Comparison of ENCODE assay signal across 10 cellular contexts in genomic region chr18:58208207-58208944, GRCh38.
DNase-seq lines count a peak whose midpoint lies in the region; ATAC-seq and TF ChIP-seq lines count a peak whose summit lies in the region.
"Had no signal": no experiment of that assay in that cellular context is flagged by ENCODE, and none has a peak within 500 bp of the region (broad histone marks: within the 10 kb centered on the region; RNA-seq: fewer than 3 reads in every experiment).

No MANE protein-coding gene starts in this region.

- no peak overlapping the region for H2AFZ ChIP-seq in fibroblast of lung (ENCODE audit: low read length)
- H2AFZ ChIP-seq in osteoblast (ENCODE audit: low read length), result peak overlapping the region; percentile 6

- H3K36me3 ChIP-seq in BLaER1, result no peaks in the 10 kb centered on the region
- H3K36me3 ChIP-seq in fibroblast of lung (ENCODE audit: control insufficient read depth, insufficient read depth, low read length), result no peaks in the 10 kb centered on the region
- no peaks in the 10 kb centered on the region for H3K36me3 ChIP-seq in osteoblast (ENCODE audit: insufficient read depth, low read length)
- no peaks in the 10 kb centered on the region for H3K36me3 ChIP-seq in MG63
- H3K36me3 ChIP-seq: ascending aorta had no signal

- no peaks in the 10 kb centered on the region for H3K79me2 ChIP-seq in fibroblast of lung (ENCODE audit: control insufficient read depth, insufficient read depth, low read length)
- H3K79me2 ChIP-seq in osteoblast (ENCODE audit: insufficient read depth, low read length), result no peaks in the 10 kb centered on the region

- no peaks in the 10 kb centered on the region for H3K27me3 ChIP-seq in BLaER1
- no peaks in the 10 kb centered on the region for H3K27me3 ChIP-seq in fibroblast of lung (ENCODE audit: control insufficient read depth, insufficient read depth, low read length)
- H3K27me3 ChIP-seq in osteoblast (ENCODE audit: insufficient read depth, low read length), result no peaks in the 10 kb centered on the region
- H3K27me3 ChIP-seq in MG63, result no peaks in the 10 kb centered on the region
- H3K27me3 ChIP-seq: ascending aorta had no signal

- H3K4me2 ChIP-seq in BLaER1 (peak overlapping the region; percentile 59), fibroblast of lung (ENCODE audit: extremely low read depth, insufficient read depth, low read length) (no peak overlapping the region), osteoblast (ENCODE audit: insufficient read depth, low read length) (peak overlapping the region; percentile 6)

- H3K9me3 ChIP-seq in BLaER1 (no peaks in the 10 kb centered on the region), fibroblast of lung (ENCODE audit: control insufficient read depth, insufficient read depth, low read depth, low read length) (no peaks in the 10 kb centered on the region), osteoblast (ENCODE audit: low read depth, low read length) (no peaks in the 10 kb centered on the region), MG63 (no peaks in the 10 kb centered on the region)
- H3K9me3 ChIP-seq: ascending aorta had no signal

- TF ChIP-seq CTCF in fibroblast of lung (conservative IDR thresholded peaks at IDR 0.05 in 1 of 2, IDR thresholded peaks at IDR 0.05 in 1 of 2; ENCODE audit: low read depth in 1 of 2, low read length in 2 of 2) (no peak), osteoblast (IDR thresholded peaks at IDR 0.05; ENCODE audit: extremely low read depth, low read depth, low read length) (no peak)

- H3K4me1 ChIP-seq in BLaER1 (peaks cover 21% of the 10 kb centered on the region), fibroblast of lung (ENCODE audit: control insufficient read depth, extremely low read depth, insufficient read depth, low read length) (peaks cover 16% of the 10 kb centered on the region), osteoblast (ENCODE audit: insufficient read depth, low read length) (peaks cover 42% of the 10 kb centered on the region)
- H3K4me1 ChIP-seq: ascending aorta had no signal

- H3K4me3 ChIP-seq in BLaER1, result no peak overlapping the region
- H3K4me3 ChIP-seq in fibroblast of lung (replicated peaks in 1 of 4; ENCODE audit: control extremely low read depth in 1 of 4, insufficient read depth in 1 of 4, low read depth in 3 of 4, low read length in 4 of 4), result no peak overlapping the region
- H3K4me3 ChIP-seq in osteoblast (ENCODE audit: insufficient read depth, low read length), result no peak overlapping the region
- no peak overlapping the region for H3K4me3 ChIP-seq in MG63
- H3K4me3 ChIP-seq: ascending aorta had no signal

- DNase-seq in LHCN-M2 (ENCODE audit: low read depth) (peak; percentile 59), fibroblast of lung (ENCODE audit: low read depth in 2 of 2) (peak; percentile 45 to 67), osteoblast (ENCODE audit: insufficient read length, low spot score, missing footprints) (no peak), putamen (ENCODE audit: low spot score) (no peak), germinal center (ENCODE audit: low spot score) (no peak), MG63 (no peak)
- DNase-seq: COR-L47 had no signal

- ATAC-seq in HG02763 (IDR thresholded peaks at IDR 0.05; ENCODE audit: unreplicated experiment), result no peak

- H3K9ac ChIP-seq in BLaER1, result no peak overlapping the region
- no peak overlapping the region for H3K9ac ChIP-seq in fibroblast of lung (ENCODE audit: insufficient read depth, low read length)

- no peaks in the 10 kb centered on the region; the same call in 1 of the 2 replicates for H4K20me1 ChIP-seq in BLaER1
- H4K20me1 ChIP-seq in fibroblast of lung (ENCODE audit: control insufficient read depth, extremely low read depth, insufficient read depth, low read length), result no peaks in the 10 kb centered on the region
- H4K20me1 ChIP-seq in osteoblast (ENCODE audit: insufficient read depth, low read length), result no peaks in the 10 kb centered on the region

- 0 out of 2 replicates have a peak overlapping the region, but pooled peaks have one; percentile 5 for H3K27ac ChIP-seq in BLaER1
- H3K27ac ChIP-seq in fibroblast of lung (ENCODE audit: insufficient read depth, low read length), result peak overlapping the region; percentile 56
- peak overlapping the region; percentile 31 for H3K27ac ChIP-seq in osteoblast (ENCODE audit: low read depth, low read length)
- H3K27ac ChIP-seq: ascending aorta had no signal

Comparison
In these comparisons a context has a peak if more than half of its experiments do, and no peak if none do; other contexts are left out.
1. H3K27ac ChIP-seq: peak in every context shown above with its lines; median percentile 56 in fibroblast of lung; 31 in osteoblast; 5 in BLaER1.
2. DNase-seq: peak in LHCN-M2 (single experiment) and fibroblast of lung (2 of 2); none in osteoblast (single experiment), putamen (single experiment), germinal center (single experiment) and MG63 (single experiment).